23 cellular contexts compared by ENCODE assay signal in the genomic region with DNA sequence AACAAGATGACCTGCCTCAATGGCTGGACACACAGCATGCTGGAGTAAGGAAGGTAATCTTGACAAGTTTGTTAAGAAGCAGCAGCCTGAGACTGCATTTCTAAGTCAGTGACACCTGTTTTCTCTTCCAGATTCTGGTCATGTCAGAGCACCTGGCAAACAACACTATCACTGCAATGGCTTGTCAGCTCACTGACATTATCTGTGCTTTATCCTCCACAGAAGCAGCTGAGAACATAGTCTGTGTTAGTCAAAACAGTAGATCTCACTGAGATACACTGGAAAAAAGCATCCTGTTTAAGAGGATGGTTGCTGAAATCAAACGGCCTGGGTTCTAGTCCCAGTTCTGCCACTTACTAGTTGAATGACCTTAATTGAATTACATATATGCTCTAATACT.
DNase-seq lines count a peak whose midpoint lies in the region; ATAC-seq, FAIRE-seq and TF ChIP-seq lines count a peak whose summit lies in the region.
"Had no signal": no experiment of that assay in that cellular context is flagged by ENCODE, and none has a peak within 500 bp of the region (broad histone marks: within the 10 kb centered on the region; RNA-seq: fewer than 3 reads in every experiment).

No MANE protein-coding gene starts in this region.

- no peak overlapping the region for H3K14ac ChIP-seq in H1 (ENCODE audit: insufficient read length)

- H3K27ac ChIP-seq in SK-N-SH (ENCODE audit: low read depth in 2 of 2, low read length in 1 of 2) (no peak overlapping the region), H1 (ENCODE audit: low read depth, low read length) (no peak overlapping the region), neural cell (ENCODE audit: low read length) (no peak overlapping the region)
- H3K27ac ChIP-seq: 22Rv1; A549; BLaER1 treated with 17β-estradiol and CSF1 and Interleukin-3, amounts not matched to agents 10 nM and 100 nM; C4-2B had no signal

- no peak for TF ChIP-seq POLR2A in H1 (IDR thresholded peaks at IDR 0.05; ENCODE audit: control extremely low read depth in 1 of 2, low read depth in 2 of 2, low read length in 2 of 2)

- 28% methylated on average over 1 of the region's 1 CpG for WGBS in SK-N-SH (ENCODE audit: low lambda C conversion rate)
- 92% methylated on average over 1 of the region's 1 CpG; no CpG with 5 or more reads in 1 of the 2 experiments for WGBS in H1 (ENCODE audit: extremely low coverage in 1 of 2, insufficient coverage in 1 of 2, insufficient read length in 1 of 2, insufficient replicate concordance in 2 of 2, low coverage in 1 of 2, low lambda C conversion rate in 2 of 2, missing lambda C conversion rate in 1 of 2), 2 experiments

- H4K8ac ChIP-seq in H1 (ENCODE audit: extremely low read depth, insufficient read depth, low read length): no peak overlapping the region

- no peak overlapping the region for H4K5ac ChIP-seq in H1 (ENCODE audit: insufficient read length, low read depth, low read length)

- H3F3A ChIP-seq in SK-N-SH (replicated peaks; ENCODE audit: insufficient read depth) (no peaks in the 10 kb centered on the region), neural cell (ENCODE audit: insufficient read depth, low read length, poor library complexity, severe bottlenecking) (no peaks in the 10 kb centered on the region)

- H3K36me3 Mint-ChIP-seq in activated naive CD8-positive, alpha-beta T cell treated with anti-CD3 and anti-CD28 coated beads for 36 hours: no peaks in the 10 kb centered on the region
- H3K36me3 Mint-ChIP-seq: CD8-positive, alpha-beta T cell had no signal

- H3K4me3 ChIP-seq in SK-N-SH (ENCODE audit: low read depth in 2 of 2, low read length in 1 of 2) (no peak overlapping the region), H1 (ENCODE audit: extremely low read depth in 1 of 4, insufficient read depth in 2 of 4, low read depth in 3 of 4, low read length in 4 of 4) (no peak overlapping the region), neural cell (ENCODE audit: low read length) (no peak overlapping the region)
- H3K4me3 ChIP-seq: A549; BLaER1 treated with 17β-estradiol and CSF1 and Interleukin-3, amounts not matched to agents 10 nM and 100 nM had no signal

- H3K27me3 Mint-ChIP-seq in activated naive CD8-positive, alpha-beta T cell treated with anti-CD3 and anti-CD28 coated beads for 36 hours: no peaks in the 10 kb centered on the region
- H3K27me3 Mint-ChIP-seq: B cell; CD4-positive, alpha-beta T cell had no signal

- no peaks in the 10 kb centered on the region; a peak in 1 of 4 replicates for H3K4me1 ChIP-seq in SK-N-SH (ENCODE audit: control insufficient read depth in 1 of 2, insufficient read depth in 2 of 2, low read depth in 1 of 2, low read length in 1 of 2)
- H3K4me1 ChIP-seq in H1 (replicated peaks in 1 of 4; ENCODE audit: control insufficient read depth in 3 of 4, insufficient read depth in 4 of 4, low read length in 3 of 4): no peaks in the 10 kb centered on the region
- H3K4me1 ChIP-seq: A549; BLaER1 treated with 17β-estradiol and CSF1 and Interleukin-3, amounts not matched to agents 10 nM and 100 nM; Caco-2 had no signal

- no peak overlapping the region for H2BK15ac ChIP-seq in H1 (ENCODE audit: low read length)

- H3K9ac ChIP-seq in SK-N-SH (no peak overlapping the region), H1 (replicated peaks in 1 of 4; ENCODE audit: extremely low read depth in 1 of 4, low read depth in 3 of 4, low read length in 3 of 4) (no peak overlapping the region), neural cell (ENCODE audit: low read length) (no peak overlapping the region)
- H3K9ac ChIP-seq: BLaER1 treated with 17β-estradiol and CSF1 and Interleukin-3, amounts not matched to agents 10 nM and 100 nM had no signal

- H3K9me2 ChIP-seq in SK-N-SH (no peaks in the 10 kb centered on the region), neural cell (ENCODE audit: insufficient read depth, low read length) (no peaks in the 10 kb centered on the region)

- H2BK5ac ChIP-seq in H1 (ENCODE audit: low read depth, low read length): no peak overlapping the region

- no peak overlapping the region for H2AK5ac ChIP-seq in H1 (ENCODE audit: low read depth, low read length)

- no peak overlapping the region for H3K4ac ChIP-seq in H1 (replicated peaks; ENCODE audit: insufficient read length, low read depth, low read length)

- no peak overlapping the region for H3K27ac Mint-ChIP-seq in activated naive CD8-positive, alpha-beta T cell treated with anti-CD3 and anti-CD28 coated beads for 36 hours
- H3K27ac Mint-ChIP-seq: B cell; CD4-positive, alpha-beta T cell; CD8-positive, alpha-beta T cell had no signal

- no peaks in the 10 kb centered on the region for H3K4me1 Mint-ChIP-seq in activated naive CD8-positive, alpha-beta T cell treated with anti-CD3 and anti-CD28 coated beads for 36 hours
- H3K4me1 Mint-ChIP-seq: B cell had no signal

- H3K18ac ChIP-seq in H1 (ENCODE audit: extremely low read depth, low read length): no peak overlapping the region

- H3K27me3 ChIP-seq in SK-N-SH (ENCODE audit: insufficient read depth) (no peaks in the 10 kb centered on the region), H1 (replicated peaks in 1 of 4; ENCODE audit: control insufficient read depth in 3 of 4, extremely low read depth in 1 of 4, insufficient read depth in 3 of 4, low read length in 3 of 4) (no peaks in the 10 kb centered on the region), neural cell (ENCODE audit: insufficient read depth, low read depth, low read length) (no peaks in the 10 kb centered on the region)
- H3K27me3 ChIP-seq: BLaER1 treated with 17β-estradiol and CSF1 and Interleukin-3, amounts not matched to agents 10 nM and 100 nM had no signal

- no peaks in the 10 kb centered on the region for H3K36me3 ChIP-seq in SK-N-SH (replicated peaks in 1 of 2; ENCODE audit: control insufficient read depth in 1 of 2, insufficient read depth in 2 of 2, low read length in 1 of 2)
- H3K36me3 ChIP-seq in H1 (ENCODE audit: control insufficient read depth in 2 of 4, insufficient read depth in 4 of 4, low read length in 3 of 4): no peaks in the 10 kb centered on the region
- no peaks in the 10 kb centered on the region for H3K36me3 ChIP-seq in neural cell (ENCODE audit: insufficient read depth, low read length)
- H3K36me3 ChIP-seq: BLaER1 treated with 17β-estradiol and CSF1 and Interleukin-3, amounts not matched to agents 10 nM and 100 nM had no signal

- H3K9me3 Mint-ChIP-seq in activated naive CD8-positive, alpha-beta T cell treated with anti-CD3 and anti-CD28 coated beads for 36 hours: no peaks in the 10 kb centered on the region

- TF ChIP-seq EP300 in SK-N-SH (IDR thresholded peaks at IDR 0.05; ENCODE audit: borderline replicate concordance in 1 of 2, low read depth in 1 of 2, low read length in 1 of 2) (peak in 1 of 2 experiments; percentile 21; a peak in 1 of 4 replicates), H1 (IDR thresholded peaks at IDR 0.05; ENCODE audit: borderline replicate concordance in 1 of 2, low read depth in 2 of 2, low read length in 2 of 2) (no peak), neural cell (conservative IDR thresholded peaks at IDR 0.05; ENCODE audit: poor library complexity, severe bottlenecking) (peak; percentile 64)

- peak overlapping the region; percentile 4 for H4K91ac ChIP-seq in H1 (replicated peaks; ENCODE audit: insufficient read length, low read length)

- no peak overlapping the region for H3K56ac ChIP-seq in H1 (replicated peaks; ENCODE audit: insufficient read length, low read depth, low read length)

- no peak overlapping the region for H3K4me3 Mint-ChIP-seq in activated naive CD8-positive, alpha-beta T cell treated with anti-CD3 and anti-CD28 coated beads for 36 hours
- H3K4me3 Mint-ChIP-seq: B cell; CD4-positive, alpha-beta T cell; CD8-positive, alpha-beta T cell had no signal

- POLR2A ChIA-PET in SK-N-SH (lab: Yijun Ruan, JAX): no interaction called here
- POLR2A ChIA-PET in H1 (lab: Charles Lee; ENCODE audit: partially characterized antibody): no interaction called here

- CTCF ChIA-PET in SK-N-SH (lab: Yijun Ruan, JAX) (no interaction called here), H1 (lab: Charles Lee; ENCODE audit: partially characterized antibody) (no interaction called here)

- H3K79me1 ChIP-seq in H1 (ENCODE audit: low read depth, low read length): no peaks in the 10 kb centered on the region

- no peaks in the 10 kb centered on the region for H3K23me2 ChIP-seq in H1 (ENCODE audit: low read depth, low read length)

- H3K23ac ChIP-seq in H1 (ENCODE audit: insufficient read length): no peak overlapping the region

- no peak overlapping the region for H2BK120ac ChIP-seq in H1 (replicated peaks; ENCODE audit: low read depth, low read length)

- H4K20me1 ChIP-seq in SK-N-SH (ENCODE audit: insufficient read depth) (no peaks in the 10 kb centered on the region), H1 (replicated peaks in 1 of 2; ENCODE audit: control insufficient read depth in 1 of 2, insufficient read depth in 2 of 2, low read length in 2 of 2) (no peaks in the 10 kb centered on the region), neural cell (ENCODE audit: insufficient read depth) (no peaks in the 10 kb centered on the region)
- H4K20me1 ChIP-seq: BLaER1 treated with 17β-estradiol and CSF1 and Interleukin-3, amounts not matched to agents 10 nM and 100 nM had no signal

- H3K9me3 ChIP-seq in SK-N-SH: no peaks in the 10 kb centered on the region
- H3K9me3 ChIP-seq in H1 (ENCODE audit: insufficient read depth in 2 of 2, low read depth in 1 of 2, low read length in 1 of 2): no peaks in the 10 kb centered on the region
- no peaks in the 10 kb centered on the region for H3K9me3 ChIP-seq in neural cell (ENCODE audit: low read length)
- H3K9me3 ChIP-seq: A549; BLaER1 treated with 17β-estradiol and CSF1 and Interleukin-3, amounts not matched to agents 10 nM and 100 nM; Caco-2 had no signal

- FAIRE-seq in H1 (lab: Jason Lieb, UNC): no peak
- FAIRE-seq: A549, G401.6, GM12891, GM19239 had no signal

- H2BK12ac ChIP-seq in H1 (ENCODE audit: low read depth, low read length): no peak overlapping the region

- TF ChIP-seq RAD21 in SK-N-SH (IDR thresholded peaks at IDR 0.05; ENCODE audit: low read length) (no peak), H1 (IDR thresholded peaks at IDR 0.05 in 1 of 2, conservative IDR thresholded peaks at IDR 0.05 in 1 of 2; ENCODE audit: low read depth in 2 of 2, low read length in 2 of 2) (no peak), neural cell (conservative IDR thresholded peaks at IDR 0.05) (no peak)

- H2AFZ ChIP-seq in SK-N-SH (ENCODE audit: low read depth) (no peak overlapping the region), H1 (ENCODE audit: low read length) (peak overlapping the region; percentile 36; the same call in 1 of the 2 replicates), neural cell (ENCODE audit: low read depth, low read length) (no peak overlapping the region)

- H2BK20ac ChIP-seq in H1 (ENCODE audit: low read length): no peak overlapping the region

- ATAC-seq in SK-N-SH treated with all-trans-retinoic acid at 6 μM for 48 hours (no peak), GM21390 (IDR thresholded peaks at IDR 0.05; ENCODE audit: unreplicated experiment) (no peak)
- ATAC-seq: A549; CD8-positive, alpha-beta T cell had no signal

- H3K4me2 ChIP-seq in SK-N-SH (no peak overlapping the region), H1 (ENCODE audit: insufficient read depth in 1 of 2, low read depth in 2 of 2, low read length in 2 of 2) (no peak overlapping the region), neural cell (ENCODE audit: low read length) (no peak overlapping the region)
- H3K4me2 ChIP-seq: A549; BLaER1 treated with 17β-estradiol and CSF1 and Interleukin-3, amounts not matched to agents 10 nM and 100 nM had no signal

- H3K79me2 ChIP-seq in SK-N-SH (ENCODE audit: insufficient read depth) (no peaks in the 10 kb centered on the region), H1 (ENCODE audit: control insufficient read depth in 1 of 2, insufficient read depth in 2 of 2, low read length in 2 of 2) (no peaks in the 10 kb centered on the region), neural cell (replicated peaks; ENCODE audit: insufficient read depth, low read length) (no peaks in the 10 kb centered on the region)

- no peak for TF ChIP-seq CTCF in SK-N-SH (IDR thresholded peaks at IDR 0.05)
- no peak for TF ChIP-seq CTCF in H1 (IDR thresholded peaks at IDR 0.05; ENCODE audit: control extremely low read depth in 1 of 3, insufficient read depth in 1 of 3, low read depth in 1 of 3, low read length in 3 of 3)
- TF ChIP-seq CTCF in neural cell (IDR thresholded peaks at IDR 0.05; ENCODE audit: poor library complexity, severe bottlenecking): no peak

- peak; percentile 39 for DNase-seq in NCI-H146 (lab: John Stamatoyannopoulos, UW)
- DNase-seq in NCI-H146 treated with DMSO at 0.1 percent for 48 hours (lab: John Stamatoyannopoulos, UW; ENCODE audit: unreplicated experiment): no peak
- no peak for DNase-seq in SK-N-SH
- no peak for DNase-seq in H1 (ENCODE audit: low read depth in 1 of 2, low spot score in 2 of 2)
- no peak for DNase-seq in activated naive CD8-positive, alpha-beta T cell treated with anti-CD3 and anti-CD28 coated beads for 36 hours
- DNase-seq: AML-193; Caco-2; Calu3; CD4-positive, alpha-beta T cell; CD8-positive, alpha-beta T cell; DMS79 treated with DMSO at 0.1 percent for 48 hours; GF-D8 had no signal
